8 cellular contexts compared by ENCODE assay signal in genomic region chr3:114155370-114155821, GRCh38. TPM values are rescaled to one million over a fixed set of nuclear protein-coding genes. Genes with fewer than 3 reads are reported as not detected.
A peak's percentile ranks its signal among the peaks of the same experiment; 100 is the strongest.
DNase-seq lines count a peak whose midpoint lies in the region; ATAC-seq, FAIRE-seq and TF ChIP-seq lines count a peak whose summit lies in the region.

No MANE protein-coding gene starts in this region.

- H3K9me3 ChIP-seq in OCI-LY3 (ENCODE audit: insufficient read depth, low read length) (no peaks in the 10 kb centered on the region), osteoblast (ENCODE audit: low read depth, low read length) (no peaks in the 10 kb centered on the region)

- H3K4me1 ChIP-seq in OCI-LY3 (ENCODE audit: low read length) (peaks cover 18% of the 10 kb centered on the region), osteoblast (ENCODE audit: insufficient read depth, low read length) (no peaks in the 10 kb centered on the region)

- H3K27ac ChIP-seq in OCI-LY3 (ENCODE audit: low read length) (no peak overlapping the region), osteoblast (ENCODE audit: low read depth, low read length) (no peak overlapping the region)

- ATAC-seq in HG03095 (IDR thresholded peaks at IDR 0.05; ENCODE audit: unreplicated experiment): no peak
- no peak for ATAC-seq in GM21515 (IDR thresholded peaks at IDR 0.05; ENCODE audit: unreplicated experiment)

- H3K4me2 ChIP-seq in OCI-LY3 (ENCODE audit: low read length) (no peak overlapping the region), osteoblast (ENCODE audit: insufficient read depth, low read length) (no peak overlapping the region)

- H3K27me3 ChIP-seq in OCI-LY3 (ENCODE audit: low read depth, low read length) (no peaks in the 10 kb centered on the region), osteoblast (ENCODE audit: insufficient read depth, low read length) (peaks cover 9% of the 10 kb centered on the region)

- TF ChIP-seq CTCF in OCI-LY3 (IDR thresholded peaks at IDR 0.05; ENCODE audit: low read depth, low read length) (peak; percentile 89), chondrocyte (IDR thresholded peaks at IDR 0.05) (peak; percentile 70), osteoblast (IDR thresholded peaks at IDR 0.05; ENCODE audit: extremely low read depth, low read depth, low read length) (peak; percentile 66)

- H3K4me3 Mint-ChIP-seq in chondrocyte (ENCODE audit: unreplicated experiment): no peak overlapping the region

- no peak for TF ChIP-seq POLR2A in GM12891 (IDR thresholded peaks at IDR 0.05; ENCODE audit: low read depth, low read length)

- H3K36me3 ChIP-seq in OCI-LY3 (replicated peaks; ENCODE audit: low read depth, low read length) (no peaks in the 10 kb centered on the region), osteoblast (ENCODE audit: insufficient read depth, low read length) (no peaks in the 10 kb centered on the region)

- no peak overlapping the region for H3K9ac ChIP-seq in OCI-LY3 (ENCODE audit: low read length)

- in situ Hi-C loops in ACHN (cut with HindIII; ENCODE audit: low pct_ligation_motif_present, low pct_unique_long_range_greater_than_20kb, low sequenced_read_pairs): no loop called here

- FAIRE-seq in GM12891 (lab: Jason Lieb, UNC): peak; percentile 57

- H3K36me3 Mint-ChIP-seq in chondrocyte (ENCODE audit: low read depth): no peaks in the 10 kb centered on the region

- H3K4me3 ChIP-seq in OCI-LY3 (ENCODE audit: low read length) (no peak overlapping the region), osteoblast (ENCODE audit: insufficient read depth, low read length) (no peak overlapping the region)

- H3K79me2 ChIP-seq in OCI-LY3 (ENCODE audit: low read length) (no peaks in the 10 kb centered on the region), osteoblast (ENCODE audit: insufficient read depth, low read length) (no peaks in the 10 kb centered on the region)

- peaks cover 44% of the 10 kb centered on the region for H3K27me3 Mint-ChIP-seq in chondrocyte (ENCODE audit: low read depth)

- H3K27ac Mint-ChIP-seq in chondrocyte (ENCODE audit: unreplicated experiment): no peak overlapping the region

- DNase-seq in ACHN (peak; percentile 36), GM12891 (ENCODE audit: insufficient read length, low spot score) (no peak), chondrocyte (ENCODE audit: low spot score) (no peak), osteoblast (ENCODE audit: insufficient read length, low spot score, missing footprints) (no peak)
- DNase-seq in central memory CD4-positive, alpha-beta T cell: no peak

- no peak overlapping the region for H2AFZ ChIP-seq in OCI-LY3 (ENCODE audit: low read depth, low read length)
- H2AFZ ChIP-seq in osteoblast (ENCODE audit: low read length): no peak overlapping the region

- H4K20me1 ChIP-seq in OCI-LY3 (ENCODE audit: insufficient read depth, low read length): no peaks in the 10 kb centered on the region
- no peaks in the 10 kb centered on the region for H4K20me1 ChIP-seq in osteoblast (ENCODE audit: insufficient read depth, low read length)

- peaks cover 9% of the 10 kb centered on the region for H3K4me1 Mint-ChIP-seq in chondrocyte (ENCODE audit: low read depth)

- no peaks in the 10 kb centered on the region for H3K9me3 Mint-ChIP-seq in chondrocyte (ENCODE audit: low read depth)

TF ChIP-seq in GM12891, 5 proteins besides CTCF, POLR2A, EP300 and RAD21:
- TF ChIP-seq POU2F2 (IDR thresholded peaks at IDR 0.05; ENCODE audit: low read depth, low read length) (no peak), TAF1 (IDR thresholded peaks at IDR 0.05; ENCODE audit: low read depth, low read length) (no peak), PAX5 (IDR thresholded peaks at IDR 0.05; ENCODE audit: insufficient read depth, low read length, severe bottlenecking) (no peak), SPI1 (IDR thresholded peaks at IDR 0.05; ENCODE audit: low read depth, low read length) (no peak), POLR2AphosphoS5 (IDR thresholded peaks at IDR 0.05; ENCODE audit: low read depth, low read length) (no peak)

RNA-seq across cellular contexts. Expression of gene DRD3, which starts 23.5 kb away (rescaled TPM):
- polyA plus RNA-seq in GM12891 (2012; ENCODE audit: low read depth, missing spikeins): not detected
- total RNA-seq in chondrocyte (not detected in 3 replicates), osteoblast (not detected in 2 replicates)
